Comparison of ENCODE assay signal across 25 cellular contexts in genomic region chr17:42866631-42867575, GRCh38. TPM values are rescaled to one million over a fixed set of nuclear protein-coding genes. Genes with fewer than 3 reads are reported as not detected.
DNase-seq lines count a peak whose midpoint lies in the region; ATAC-seq, FAIRE-seq and TF ChIP-seq lines count a peak whose summit lies in the region.
"Had no signal": no experiment of that assay in that cellular context is flagged by ENCODE, and none has a peak within 500 bp of the region (broad histone marks: within the 10 kb centered on the region; RNA-seq: fewer than 3 reads in every experiment).

No MANE protein-coding gene starts in this region.

- H3K9me2 ChIP-seq in GM23338 (ENCODE audit: insufficient read depth), result no peaks in the 10 kb centered on the region
- H3K9me2 ChIP-seq: SK-N-SH had no signal

- H3K4me3 ChIP-seq in GM23338 (no peak overlapping the region), kidney (ENCODE audit: low read length in 2 of 2) (no peak overlapping the region), mucosa of descending colon (no peak overlapping the region)

- H3K9me3 Mint-ChIP-seq in GM23338, result peaks cover 23% of the 10 kb centered on the region
- peaks cover 12% of the 10 kb centered on the region for H3K9me3 Mint-ChIP-seq in progenitor cell of endocrine pancreas (ENCODE audit: low read depth)
- H3K9me3 Mint-ChIP-seq in activated CD8-positive, alpha-beta T cell treated with anti-CD3 and anti-CD28 coated beads for 36 hours, result peaks cover 2% of the 10 kb centered on the region

- H3K27ac Mint-ChIP-seq in GM23338, result no peak overlapping the region
- peak overlapping the region; percentile 87 for H3K27ac Mint-ChIP-seq in progenitor cell of endocrine pancreas
- no peak overlapping the region for H3K27ac Mint-ChIP-seq in activated CD8-positive, alpha-beta T cell treated with anti-CD3 and anti-CD28 coated beads for 36 hours

- peak overlapping the region; percentile 63; the same call in 1 of the 2 replicates for H2AFZ ChIP-seq in GM23338

- H3K27ac ChIP-seq in GM23338 (ENCODE audit: low read depth) (no peak overlapping the region), kidney (ENCODE audit: low read depth in 2 of 2, low read length in 2 of 2) (peak overlapping the region in 1 of 2 donors; percentile 13)
- H3K27ac ChIP-seq: C4-2B had no signal

- no peaks in the 10 kb centered on the region for H3K27me3 ChIP-seq in GM23338 (ENCODE audit: insufficient read depth)

- H3K4me1 ChIP-seq in GM23338 (ENCODE audit: insufficient read depth), result 0 out of 2 replicates have a peak, but pooled peaks cover 4% of the 10 kb centered on the region
- H3K4me1 ChIP-seq in kidney (ENCODE audit: control insufficient read depth in 1 of 2, insufficient read depth in 1 of 2, low read depth in 1 of 2, low read length in 2 of 2), result peaks cover 8 to 11% of the 10 kb centered on the region in 2 donors
- no peaks in the 10 kb centered on the region for H3K4me1 ChIP-seq in mucosa of descending colon (ENCODE audit: low read depth)

- FAIRE-seq in kidney (lab: Jason Lieb, UNC), result no peak
- FAIRE-seq: GM18507, GM19239 had no signal

- H3K27me3 Mint-ChIP-seq in GM23338 (ENCODE audit: insufficient read depth, low read depth, poor library complexity) (peaks cover 5% of the 10 kb centered on the region), progenitor cell of endocrine pancreas (no peaks in the 10 kb centered on the region)
- H3K27me3 Mint-ChIP-seq in activated CD8-positive, alpha-beta T cell treated with anti-CD3 and anti-CD28 coated beads for 36 hours, result peaks cover 4% of the 10 kb centered on the region

- no peak overlapping the region for H3K9ac ChIP-seq in kidney (ENCODE audit: low read length in 2 of 2)
- H3K9ac ChIP-seq: SK-N-SH had no signal

- H3K9me3 ChIP-seq in kidney (ENCODE audit: control insufficient read depth in 1 of 2, low read length in 2 of 2) (no peaks in the 10 kb centered on the region), mucosa of descending colon (peaks cover 7% of the 10 kb centered on the region)

- no peaks in the 10 kb centered on the region for H3F3A ChIP-seq in GM23338 (replicated peaks; ENCODE audit: low read depth)

- ATAC-seq in GM23338, result no peak
- peak; percentile 47 for ATAC-seq in mucosa of descending colon
- ATAC-seq in activated CD8-positive, alpha-beta T cell treated with anti-CD3 and anti-CD28 coated beads for 36 hours, result no peak
- ATAC-seq: Panc1 had no signal

- H3K4me3 Mint-ChIP-seq in GM23338, result no peak overlapping the region
- peak overlapping the region; percentile 34 for H3K4me3 Mint-ChIP-seq in progenitor cell of endocrine pancreas (ENCODE audit: low read depth)
- no peak overlapping the region for H3K4me3 Mint-ChIP-seq in activated CD8-positive, alpha-beta T cell treated with anti-CD3 and anti-CD28 coated beads for 36 hours
- H3K4me3 Mint-ChIP-seq: CD8-positive, alpha-beta memory T cell had no signal

- DNase-seq in GM23338 (ENCODE audit: low spot score) (no peak), kidney (peak; percentile 56), mucosa of descending colon (no peak), progenitor cell of endocrine pancreas (ENCODE audit: low spot score, unreplicated experiment) (no peak), NCI-H128 (lab: John Stamatoyannopoulos, UW; ENCODE audit: unreplicated experiment) (no peak), NCI-H2171 (lab: John Stamatoyannopoulos, UW) (no peak), NCI-H1092 (lab: John Stamatoyannopoulos, UW) (no peak)
- no peak for DNase-seq in activated CD8-positive, alpha-beta T cell treated with anti-CD3 and anti-CD28 coated beads for 36 hours
- DNase-seq: CD8-positive, alpha-beta memory T cell; GDM1; H7; KBM-7; NCI-H1105; NCI-H2029 treated with DMSO at 0.1 percent for 48 hours; NCI-H345; NCI-H524; NCI-H82; SIG-M5; SK-N-SH had no signal

- H3K79me2 ChIP-seq in GM23338 (replicated peaks; ENCODE audit: insufficient read depth), result no peaks in the 10 kb centered on the region

- peaks cover 11% of the 10 kb centered on the region for H3K4me1 Mint-ChIP-seq in GM23338
- H3K4me1 Mint-ChIP-seq in progenitor cell of endocrine pancreas (ENCODE audit: low read depth), result peaks cover 32% of the 10 kb centered on the region
- no peaks in the 10 kb centered on the region for H3K4me1 Mint-ChIP-seq in activated CD8-positive, alpha-beta T cell treated with anti-CD3 and anti-CD28 coated beads for 36 hours (ENCODE audit: low read depth)
- H3K4me1 Mint-ChIP-seq: CD8-positive, alpha-beta memory T cell had no signal

- POLR2A ChIA-PET in activated CD8-positive, alpha-beta T cell treated with anti-CD3 and anti-CD28 coated beads for 36 hours (lab: Charles Lee), result no interaction called here

- no peaks in the 10 kb centered on the region for H4K20me1 ChIP-seq in GM23338 (replicated peaks; ENCODE audit: insufficient read depth)

- peaks cover 8% of the 10 kb centered on the region; the same call in 2 of the 3 replicates for H3K36me3 Mint-ChIP-seq in GM23338 (ENCODE audit: low read depth)
- H3K36me3 Mint-ChIP-seq in progenitor cell of endocrine pancreas (ENCODE audit: insufficient read depth), result peaks cover 3% of the 10 kb centered on the region
- no peaks in the 10 kb centered on the region for H3K36me3 Mint-ChIP-seq in activated CD8-positive, alpha-beta T cell treated with anti-CD3 and anti-CD28 coated beads for 36 hours (ENCODE audit: low read depth)
- H3K36me3 Mint-ChIP-seq: CD8-positive, alpha-beta memory T cell had no signal

- no peak overlapping the region for H3K4me2 ChIP-seq in GM23338
- H3K4me2 ChIP-seq: SK-N-SH had no signal

- TF ChIP-seq CTCF in GM23338 (conservative IDR thresholded peaks at IDR 0.05; ENCODE audit: low read depth in 2 of 2) (no peak), kidney (IDR thresholded peaks at IDR 0.05; ENCODE audit: borderline replicate concordance, extremely low read depth, insufficient read depth) (no peak), mucosa of descending colon (IDR thresholded peaks at IDR 0.05) (no peak), progenitor cell of endocrine pancreas (IDR thresholded peaks at IDR 0.05; ENCODE audit: unreplicated experiment) (no peak)
- TF ChIP-seq CTCF in activated CD8-positive, alpha-beta T cell treated with anti-CD3 and anti-CD28 coated beads for 36 hours (IDR thresholded peaks at IDR 0.05), result no peak

- CTCF ChIA-PET in activated CD8-positive, alpha-beta T cell treated with anti-CD3 and anti-CD28 coated beads for 36 hours (lab: Charles Lee), result no interaction called here

- intact Hi-C loops in kidney (cut with DNase I) (no loop called here), mucosa of descending colon (cut with DNase I, micrococcal nuclease) (no loop called here)
- intact Hi-C loops in activated CD8-positive, alpha-beta T cell treated with anti-CD3 and anti-CD28 coated beads for 36 hours (cut with micrococcal nuclease), result no loop called here

- H3K36me3 ChIP-seq in GM23338 (ENCODE audit: insufficient read depth), result no peaks in the 10 kb centered on the region
- no peaks in the 10 kb centered on the region for H3K36me3 ChIP-seq in kidney (ENCODE audit: control insufficient read depth in 1 of 2, insufficient read depth in 2 of 2, low read length in 2 of 2)
- H3K36me3 ChIP-seq in mucosa of descending colon (ENCODE audit: low read depth), result no peaks in the 10 kb centered on the region

TF ChIP-seq in GM23338, 12 proteins besides CTCF, POLR2A, EP300 and RAD21 (continues in another document):
- TF ChIP-seq EZH2 (IDR thresholded peaks at IDR 0.05; ENCODE audit: low read depth, unreplicated experiment) (no peak), ZNF331 (CRISPR knock-in tag; IDR thresholded peaks at IDR 0.05; ENCODE audit: low read depth) (no peak)

RNA-seq across cellular contexts. Expression of gene AOC3, which starts 15.9 kb away (rescaled TPM):
- 1.4 and 1.6 TPM in 2 replicates for total RNA-seq in GM23338 (2014; rRNA removed; shearing (Covaris generic))
- polyA plus RNA-seq in GM23338 (2016; fragmentation: Nextera tagmentation; extraction: Ambion mirVana) (1.7 and 2.6 TPM in 2 replicates), kidney (ENCODE audit: insufficient read depth, low read depth, low replicate concordance) (15.1 TPM)
- total RNA-seq in kidney (40.6 TPM), mucosa of descending colon (100 to 1,000 TPM in 1 of 3 donors, 10 to 100 TPM in 2; 10.6 to 175 (median 25.4) TPM), progenitor cell of endocrine pancreas (1.2 and 2.6 TPM in 2 replicates)
- total RNA-seq in activated CD8-positive, alpha-beta T cell treated with anti-CD3 and anti-CD28 coated beads for 36 hours, result 1 to 10 TPM; 2.0 to 2.9 TPM
- polyA plus RNA-seq: CD8-positive, alpha-beta memory T cell had no signal

RNA-seq across cellular contexts. Expression of gene AOC2, which starts 22.5 kb away (rescaled TPM):
- 5.7 and 5.8 TPM in 2 replicates for total RNA-seq in GM23338 (2014; rRNA removed; shearing (Covaris generic))
- polyA plus RNA-seq in GM23338 (2016; fragmentation: Nextera tagmentation; extraction: Ambion mirVana), result 2.0 and 2.1 TPM in 2 replicates
- total RNA-seq in kidney, result 1.2 TPM
- 0.58 TPM for polyA plus RNA-seq in kidney (ENCODE audit: insufficient read depth, low read depth, low replicate concordance)
- 1 to 10 TPM in 1 of 3 donors, under 1 TPM in 2; 0.92 to 2.1 (median 0.96) TPM for total RNA-seq in mucosa of descending colon
- 4.1 and 4.3 TPM in 2 replicates for total RNA-seq in progenitor cell of endocrine pancreas
- total RNA-seq in activated CD8-positive, alpha-beta T cell treated with anti-CD3 and anti-CD28 coated beads for 36 hours, result 1 to 10 TPM; 3.0 to 3.3 TPM
- total RNA-seq: A172 had no signal

RNA-seq across cellular contexts. Expression of gene G6PC1, which starts 33.7 kb away (rescaled TPM):
- not detected in 2 replicates for total RNA-seq in GM23338 (2014; rRNA removed; shearing (Covaris generic))
- polyA plus RNA-seq in GM23338 (2016; fragmentation: Nextera tagmentation; extraction: Ambion mirVana) (not detected in 2 replicates), kidney (ENCODE audit: insufficient read depth, low read depth, low replicate concordance) (10.5 TPM)
- total RNA-seq in kidney (0.16 TPM), mucosa of descending colon (under 1 TPM in 1 of 3 donors, not detected in 2; 0.67 TPM), progenitor cell of endocrine pancreas (not detected in 2 replicates)
- not detected for total RNA-seq in activated CD8-positive, alpha-beta T cell treated with anti-CD3 and anti-CD28 coated beads for 36 hours
- total RNA-seq: A172; CD8-positive, alpha-beta memory T cell; Daoy; H7 had no signal
- polyA plus RNA-seq: CD8-positive, alpha-beta memory T cell; SK-N-SH had no signal

RNA-seq across cellular contexts. Expression of gene PSME3, which starts 33.7 kb away (rescaled TPM):
- 178 and 201 TPM in 2 replicates for total RNA-seq in GM23338 (2014; rRNA removed; shearing (Covaris generic))
- polyA plus RNA-seq in GM23338 (2016; fragmentation: Nextera tagmentation; extraction: Ambion mirVana) (85.2 and 93.5 TPM in 2 replicates), kidney (ENCODE audit: insufficient read depth, low read depth, low replicate concordance) (60.3 TPM)
- total RNA-seq in kidney (115 TPM), mucosa of descending colon (100 to 1,000 TPM in 1 of 3 donors, 10 to 100 TPM in 2; 87.7 to 112 (median 91.8) TPM), progenitor cell of endocrine pancreas (121 and 129 TPM in 2 replicates)
- total RNA-seq in activated CD8-positive, alpha-beta T cell treated with anti-CD3 and anti-CD28 coated beads for 36 hours, result 100 to 1,000 TPM; 124 to 132 TPM

RNA-seq across cellular contexts. Expression of gene BECN1, which starts 42.8 kb away (rescaled TPM):
- total RNA-seq in GM23338 (2014; rRNA removed; shearing (Covaris generic)), result 54.8 and 57.2 TPM in 2 replicates
- polyA plus RNA-seq in GM23338 (2016; fragmentation: Nextera tagmentation; extraction: Ambion mirVana), result 35.5 and 41.8 TPM in 2 replicates
- total RNA-seq in kidney, result 95.1 TPM
- polyA plus RNA-seq in kidney (ENCODE audit: insufficient read depth, low read depth, low replicate concordance), result 65.9 TPM
- total RNA-seq in mucosa of descending colon, result 100 to 1,000 TPM; 130 to 142 (median 137) TPM
- 63.4 and 67.1 TPM in 2 replicates for total RNA-seq in progenitor cell of endocrine pancreas
- 10 to 100 TPM; 72.0 to 74.1 TPM for total RNA-seq in activated CD8-positive, alpha-beta T cell treated with anti-CD3 and anti-CD28 coated beads for 36 hours
